Comparison of ENCODE assay signal across 23 cellular contexts in the genomic region with DNA sequence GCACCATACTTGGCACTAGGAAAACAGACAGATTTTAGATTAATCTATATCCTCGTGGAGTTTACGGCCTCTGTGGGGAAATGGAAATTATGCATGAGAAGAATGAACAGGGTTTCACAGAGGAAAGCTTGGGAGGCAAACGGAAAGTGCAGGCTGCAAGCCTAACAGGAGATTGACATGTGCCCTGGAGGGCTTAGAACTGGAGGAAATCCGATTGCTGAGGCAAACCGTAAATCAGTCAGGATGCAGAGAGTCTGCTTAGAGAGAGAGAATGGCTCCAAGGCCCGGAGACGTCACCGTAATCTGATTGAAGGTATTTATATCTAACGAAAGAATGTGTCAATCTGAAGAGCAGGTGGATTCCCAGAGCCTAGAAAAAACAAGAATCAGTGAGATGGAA.
"Had no signal": no experiment of that assay in that cellular context is flagged by ENCODE, and none has a peak within 500 bp of the region (broad histone marks: within the 10 kb centered on the region; RNA-seq: fewer than 3 reads in every experiment).

No MANE protein-coding gene starts in this region.

- H3K4me3 ChIP-seq: ascending aorta, body of pancreas, PC-9 had no signal

- DNase-seq: activated CD4-positive, alpha-beta memory T cell treated with anti-CD3 and anti-CD28 coated beads for 36 hours; activated CD4-positive, alpha-beta T cell treated with anti-CD3 and anti-CD28 coated beads, Interleukin-2, amount 10 ng/mL, durations not matched to agents 24 days and 14 days; activated CD4-positive, CD25-positive, alpha-beta regulatory T cell treated with anti-CD3 and anti-CD28 coated beads, Interleukin-2, amount 50 U/mL, for 72 hours; activated CD8-positive, alpha-beta memory T cell treated with anti-CD3 and anti-CD28 coated beads for 24 hours; activated effector memory CD4-positive, alpha-beta T cell treated with anti-CD3 and anti-CD28 coated beads, Interleukin-2, amount 50 U/mL, for 16 hours; activated naive CD4-positive, alpha-beta T cell treated with Interleukin-2 at 50 U/mL for 16 hours; activated naive CD8-positive, alpha-beta T cell treated with anti-CD3 and anti-CD28 coated beads, Interleukin-2, amount 50 U/mL, for 24 hours; activated T-cell treated with anti-CD3 and anti-CD28 coated beads, Interleukin-2, amount 50 U/mL, for 4 hours; amniotic stem cell; body of pancreas; central memory CD4-positive, alpha-beta T cell; NCI-H1048; NCI-H146; NCI-H1930; NCI-H2171; NCI-H2227 treated with DMSO at 0.1 percent for 48 hours; NCI-H446 treated with DMSO at 0.1 percent for 48 hours; NCI-H526; NCI-H774; PC-9; SHP77 treated with DMSO at 0.1 percent for 48 hours had no signal

- H3K36me3 ChIP-seq: ascending aorta had no signal

- H3K4me1 ChIP-seq: ascending aorta, body of pancreas had no signal

- H3K9me3 ChIP-seq: ascending aorta, body of pancreas had no signal

- FAIRE-seq: bronchial epithelial cell had no signal

- H2AFZ ChIP-seq: PC-9 had no signal

- H3K27ac ChIP-seq: ascending aorta, body of pancreas, PC-9 had no signal

- H3K4me2 ChIP-seq: PC-9 had no signal

- H3K27me3 ChIP-seq: ascending aorta, body of pancreas had no signal
